17 cellular contexts compared by ENCODE assay signal in the genomic region with DNA sequence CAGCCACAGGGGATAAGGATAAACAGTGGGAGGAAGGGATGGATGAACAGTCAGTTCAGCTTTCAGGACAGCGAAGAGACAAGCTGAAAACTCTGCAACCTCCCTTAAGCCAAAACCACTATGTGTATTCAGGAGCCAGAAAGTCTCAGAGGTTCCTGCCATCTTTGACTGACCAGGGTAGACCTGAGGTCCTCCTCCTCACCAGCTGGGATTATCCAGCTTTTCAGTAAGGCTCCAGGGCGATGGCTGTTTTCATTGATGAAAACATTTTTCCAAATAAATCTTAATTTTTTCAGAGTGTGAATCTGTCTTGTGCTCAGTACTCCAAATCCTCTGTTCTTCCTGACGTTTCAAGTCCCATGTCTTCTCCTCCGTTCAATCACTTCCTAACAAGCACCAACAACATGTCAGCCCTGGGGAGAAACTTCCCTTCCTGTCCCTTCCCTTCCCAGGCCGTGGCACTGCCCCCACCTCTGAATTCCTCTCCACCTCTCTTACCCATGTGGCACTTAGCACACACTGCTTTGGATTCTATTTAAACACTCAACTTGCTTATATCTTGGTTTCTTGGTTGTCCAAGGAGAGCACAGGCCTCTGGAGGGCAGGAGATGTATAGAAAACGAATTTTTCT. TPM values are rescaled to one million over a fixed set of nuclear protein-coding genes. Genes with fewer than 3 reads are reported as not detected.
DNase-seq lines count a peak whose midpoint lies in the region; ATAC-seq and TF ChIP-seq lines count a peak whose summit lies in the region.
"Had no signal": no experiment of that assay in that cellular context is flagged by ENCODE, and none has a peak within 500 bp of the region (broad histone marks: within the 10 kb centered on the region; RNA-seq: fewer than 3 reads in every experiment).

No MANE protein-coding gene starts in this region.

- no peak overlapping the region for H2AK5ac ChIP-seq in neuronal stem cell (ENCODE audit: low read depth, low read length)

- ATAC-seq in HG02798 (IDR thresholded peaks at IDR 0.05; ENCODE audit: poor library complexity, unreplicated experiment) (no peak), GM18868 (IDR thresholded peaks at IDR 0.05; ENCODE audit: unreplicated experiment) (no peak), GM18511 (IDR thresholded peaks at IDR 0.05; ENCODE audit: unreplicated experiment) (no peak)
- ATAC-seq: body of pancreas had no signal

- H3K9ac ChIP-seq in GM23248 = no peak overlapping the region
- peak overlapping the region; percentile 72 for H3K9ac ChIP-seq in Loucy (ENCODE audit: low read depth, low read length, poor library complexity, severe bottlenecking)
- no peak overlapping the region for H3K9ac ChIP-seq in neuronal stem cell (ENCODE audit: low read depth, low read length, poor library complexity)

- no peak overlapping the region for H2BK120ac ChIP-seq in neuronal stem cell (ENCODE audit: low read depth, low read length)

- peaks cover 10% of the 10 kb centered on the region for H3K79me1 ChIP-seq in neuronal stem cell (ENCODE audit: low read depth, low read length)

- H3K79me2 ChIP-seq in GM23248 (ENCODE audit: insufficient read depth) (peaks cover 71% of the 10 kb centered on the region), Loucy (ENCODE audit: insufficient read depth, low read length) (peaks cover 87% of the 10 kb centered on the region)

- TF ChIP-seq CTCF in Loucy (conservative IDR thresholded peaks at IDR 0.05; ENCODE audit: low read length) = no peak

- peak overlapping the region; percentile 32 for H3K14ac ChIP-seq in neuronal stem cell (ENCODE audit: low read length)

- H3K9me3 ChIP-seq in GM23248 (ENCODE audit: low read depth) = no peaks in the 10 kb centered on the region
- H3K9me3 ChIP-seq in Loucy (ENCODE audit: insufficient read depth, low read depth, low read length) = no peaks in the 10 kb centered on the region
- no peaks in the 10 kb centered on the region for H3K9me3 ChIP-seq in ectodermal cell (ENCODE audit: control insufficient read depth, low read length)
- peaks cover 2 to 14% of the 10 kb centered on the region in 2 donors for H3K9me3 ChIP-seq in neuronal stem cell (replicated peaks in 1 of 2; ENCODE audit: control insufficient read depth in 2 of 2, insufficient read depth in 1 of 2, low read depth in 1 of 2, low read length in 2 of 2)
- H3K9me3 ChIP-seq: body of pancreas had no signal

- H2AFZ ChIP-seq in GM23248 (peak overlapping the region; percentile 71), Loucy (ENCODE audit: low read length) (no peak overlapping the region), neuronal stem cell (ENCODE audit: low read length) (no peak overlapping the region)

- no peak overlapping the region for H3K18ac ChIP-seq in neuronal stem cell (ENCODE audit: low read length)

- H2BK5ac ChIP-seq in neuronal stem cell (ENCODE audit: low read length) = no peak overlapping the region

- H3K27me3 ChIP-seq in GM23248 (replicated peaks; ENCODE audit: insufficient read depth) (no peaks in the 10 kb centered on the region), Loucy (ENCODE audit: insufficient read depth, low read length, poor library complexity, severe bottlenecking) (no peaks in the 10 kb centered on the region), ectodermal cell (ENCODE audit: control insufficient read depth, insufficient read depth, low read length, poor library complexity, severe bottlenecking) (no peaks in the 10 kb centered on the region), neuronal stem cell (ENCODE audit: control insufficient read depth in 3 of 3, insufficient read depth in 3 of 3, low read depth in 1 of 3, low read length in 3 of 3) (no peaks in the 10 kb centered on the region)
- H3K27me3 ChIP-seq: body of pancreas had no signal

- H3K23ac ChIP-seq in neuronal stem cell (ENCODE audit: low read depth, low read length, poor library complexity) = no peak overlapping the region

- no peak overlapping the region for H3K4me2 ChIP-seq in GM23248 (ENCODE audit: unreplicated experiment)
- H3K4me2 ChIP-seq in Loucy (ENCODE audit: low read depth, low read length, poor library complexity, severe bottlenecking) = peak overlapping the region; percentile 79
- H3K4me2 ChIP-seq in neuronal stem cell (ENCODE audit: insufficient read depth, low read length, poor library complexity, severe bottlenecking) = no peak overlapping the region

- H2BK15ac ChIP-seq in neuronal stem cell (ENCODE audit: low read length) = no peak overlapping the region

- in situ Hi-C loops in GM23248 (cut with MboI) = no loop called here

- DNase-seq in GM23248 (no peak), neuronal stem cell (ENCODE audit: low spot score) (no peak), NCI-H1930 (lab: John Stamatoyannopoulos, UW) (no peak)
- DNase-seq: activated CD4-positive, alpha-beta T cell treated with anti-CD3 and anti-CD28 coated beads, Interleukin-2, amount 10 ng/mL, durations not matched to agents 7 days and 5 days; activated naive CD4-positive, alpha-beta T cell treated with anti-CD3 and anti-CD28 coated beads, Interleukin-2, amount 50 U/mL, for 16 hours; body of pancreas; erythroblast; GDM1; NCI-H1048; stimulated activated CD4-positive, alpha-beta T cell treated with anti-CD3 and anti-CD28 coated beads, Interleukin-2, amount 100 ng/mL, for 48 hours had no signal

- H4K20me1 ChIP-seq in GM23248 (ENCODE audit: insufficient read depth) (no peaks in the 10 kb centered on the region), Loucy (ENCODE audit: insufficient read depth, low read length, poor library complexity, severe bottlenecking) (peaks cover 16% of the 10 kb centered on the region)

- 83% methylated on average over 6 of the region's 6 CpGs for WGBS in GM23248 (ENCODE audit: low coverage in 1 of 2, low lambda C conversion rate in 2 of 2, missing lambda C conversion rate in 2 of 2), 2 experiments
- 89 to 92% methylated on average over 6 of the region's 6 CpGs for WGBS in ectodermal cell, 2 experiments
- no CpG with 5 or more reads among the region's 6 CpGs for WGBS in neuronal stem cell (ENCODE audit: extremely low coverage in 2 of 2, insufficient read length in 2 of 2, insufficient replicate concordance in 1 of 2), 2 donors

- H3K36me3 ChIP-seq in GM23248 (ENCODE audit: low read depth) (no peaks in the 10 kb centered on the region), Loucy (ENCODE audit: insufficient read depth, low read length) (no peaks in the 10 kb centered on the region), ectodermal cell (ENCODE audit: control insufficient read depth, insufficient read depth, low read length) (no peaks in the 10 kb centered on the region), neuronal stem cell (replicated peaks in 1 of 2; ENCODE audit: control insufficient read depth in 2 of 2, insufficient read depth in 2 of 2, low read length in 2 of 2) (peaks cover 0 to 16% of the 10 kb centered on the region in 2 donors)

- H3K4me1 ChIP-seq in GM23248 (ENCODE audit: insufficient read depth) = peaks cover 13% of the 10 kb centered on the region
- peaks cover 67% of the 10 kb centered on the region for H3K4me1 ChIP-seq in Loucy (ENCODE audit: insufficient read depth, low read length, poor library complexity, severe bottlenecking)
- H3K4me1 ChIP-seq in ectodermal cell (ENCODE audit: control insufficient read depth, insufficient read depth, low read length) = peaks cover 35% of the 10 kb centered on the region
- peaks cover 15 to 28% of the 10 kb centered on the region in 2 donors for H3K4me1 ChIP-seq in neuronal stem cell (ENCODE audit: control insufficient read depth in 2 of 2, insufficient read depth in 1 of 2, low read depth in 1 of 2, low read length in 2 of 2)

- H3F3A ChIP-seq in GM23248 (ENCODE audit: insufficient read depth) (no peaks in the 10 kb centered on the region), Loucy (ENCODE audit: low read depth) (no peaks in the 10 kb centered on the region; the same call in 1 of the 2 replicates)

- H3K4ac ChIP-seq in neuronal stem cell (ENCODE audit: low read length) = no peak overlapping the region

- H3K9me2 ChIP-seq in GM23248 (ENCODE audit: insufficient read depth) (no peaks in the 10 kb centered on the region), Loucy (replicated peaks; ENCODE audit: low read depth, low read length) (no peaks in the 10 kb centered on the region)

- no peak overlapping the region for H4K8ac ChIP-seq in neuronal stem cell (ENCODE audit: low read depth, low read length)

- no peak overlapping the region for H4K91ac ChIP-seq in neuronal stem cell (ENCODE audit: low read depth, low read length, poor library complexity)

- H3K27ac ChIP-seq in GM23248 (peak overlapping the region; percentile 59; the same call in 1 of the 2 replicates), ectodermal cell (ENCODE audit: insufficient read depth, low read depth, low read length, poor library complexity, severe bottlenecking) (peak overlapping the region; percentile 47), neuronal stem cell (replicated peaks; ENCODE audit: low read length) (no peak overlapping the region)
- H3K27ac ChIP-seq: body of pancreas had no signal

- H2BK12ac ChIP-seq in neuronal stem cell (ENCODE audit: low read length) = no peak overlapping the region

- H3K4me3 ChIP-seq in GM23248 (no peak overlapping the region), Loucy (ENCODE audit: low read length, poor library complexity, severe bottlenecking) (peak overlapping the region; percentile 72), ectodermal cell (ENCODE audit: insufficient read depth, low read depth, low read length) (no peak overlapping the region), neuronal stem cell (ENCODE audit: low read length in 2 of 2) (no peak overlapping the region)
- H3K4me3 ChIP-seq: body of pancreas had no signal

RNA-seq across cellular contexts. Expression of a gene that starts 5.2 kb away (rescaled TPM):
- total RNA-seq in GM23248 (2014; rRNA removed; shearing (Covaris generic)) = 17.0 and 19.9 TPM in 2 replicates
- polyA plus RNA-seq in GM23248 (2016; fragmentation: Nextera tagmentation; extraction: Ambion mirVana) = 10.8 and 12.0 TPM in 2 replicates
- polyA plus RNA-seq in ectodermal cell (2013, experiment 1 of 4) = 67.2 TPM
- 69.1 TPM for polyA plus RNA-seq in ectodermal cell (2013, experiment 2 of 4)
- 52.2 TPM for polyA plus RNA-seq in ectodermal cell (2013, experiment 3 of 4)
- 57.9 TPM for polyA plus RNA-seq in ectodermal cell (2013, experiment 4 of 4)
- 43.5 TPM for polyA plus RNA-seq in neuronal stem cell (2013, experiment 1 of 2)
- 44.6 TPM for polyA plus RNA-seq in neuronal stem cell (2013, experiment 2 of 2)

RNA-seq across cellular contexts. Expression of a gene that starts 5.4 kb away (rescaled TPM):
- not detected in 2 replicates for total RNA-seq in GM23248 (2014; rRNA removed; shearing (Covaris generic))
- not detected in 2 replicates for polyA plus RNA-seq in GM23248 (2016; fragmentation: Nextera tagmentation; extraction: Ambion mirVana)
- 0.87 TPM for polyA plus RNA-seq in ectodermal cell (2013, experiment 1 of 4)
- 0.57 TPM for polyA plus RNA-seq in ectodermal cell (2013, experiment 2 of 4)
- polyA plus RNA-seq in ectodermal cell (2013, experiment 3 of 4) = 0.48 TPM
- 1.1 TPM for polyA plus RNA-seq in ectodermal cell (2013, experiment 4 of 4)
- 0.21 TPM for polyA plus RNA-seq in neuronal stem cell (2013, experiment 1 of 2)
- polyA plus RNA-seq in neuronal stem cell (2013, experiment 2 of 2) = 0.24 TPM

RNA-seq across cellular contexts. Expression of a gene that starts 23.0 kb away (rescaled TPM):
- total RNA-seq in GM23248 (2014; rRNA removed; shearing (Covaris generic)) = 95.7 and 103 TPM in 2 replicates
- 84.0 and 88.1 TPM in 2 replicates for polyA plus RNA-seq in GM23248 (2016; fragmentation: Nextera tagmentation; extraction: Ambion mirVana)
- 77.9 TPM for polyA plus RNA-seq in ectodermal cell (2013, experiment 1 of 4)
- polyA plus RNA-seq in ectodermal cell (2013, experiment 2 of 4) = 82.7 TPM
- 61.0 TPM for polyA plus RNA-seq in ectodermal cell (2013, experiment 3 of 4)
- polyA plus RNA-seq in ectodermal cell (2013, experiment 4 of 4) = 68.3 TPM
- polyA plus RNA-seq in neuronal stem cell (2013, experiment 1 of 2) = 59.6 TPM
- polyA plus RNA-seq in neuronal stem cell (2013, experiment 2 of 2) = 60.5 TPM

RNA-seq across cellular contexts. Expression of a gene that starts 47.1 kb away (rescaled TPM):
- total RNA-seq in GM23248 (2014; rRNA removed; shearing (Covaris generic)) = 24.7 and 31.5 TPM in 2 replicates
- polyA plus RNA-seq in GM23248 (2016; fragmentation: Nextera tagmentation; extraction: Ambion mirVana) = 13.5 and 18.1 TPM in 2 replicates
- polyA plus RNA-seq in ectodermal cell (2013, experiment 1 of 4) = 69.3 TPM
- polyA plus RNA-seq in ectodermal cell (2013, experiment 2 of 4) = 80.7 TPM
- polyA plus RNA-seq in ectodermal cell (2013, experiment 3 of 4) = 51.4 TPM
- polyA plus RNA-seq in ectodermal cell (2013, experiment 4 of 4) = 61.2 TPM
- polyA plus RNA-seq in neuronal stem cell (2013, experiment 1 of 2) = 44.6 TPM
- 41.1 TPM for polyA plus RNA-seq in neuronal stem cell (2013, experiment 2 of 2)

RNA-seq across cellular contexts. Expression of a gene that starts 51.2 kb away (rescaled TPM):
- not detected in 2 replicates for total RNA-seq in GM23248 (2014; rRNA removed; shearing (Covaris generic))
- polyA plus RNA-seq in GM23248 (2016; fragmentation: Nextera tagmentation; extraction: Ambion mirVana) = not detected in 2 replicates
- not detected for polyA plus RNA-seq in ectodermal cell (2013, experiment 1 of 4)
- not detected for polyA plus RNA-seq in ectodermal cell (2013, experiment 2 of 4)
- not detected for polyA plus RNA-seq in ectodermal cell (2013, experiment 3 of 4)
- polyA plus RNA-seq in ectodermal cell (2013, experiment 4 of 4) = not detected
- not detected for polyA plus RNA-seq in neuronal stem cell (2013, experiment 1 of 2)
- polyA plus RNA-seq in neuronal stem cell (2013, experiment 2 of 2) = not detected
- total RNA-seq: activated CD4-positive, alpha-beta T cell treated with anti-CD3 and anti-CD28 coated beads, Interleukin-2, amount 10 ng/mL, durations not matched to agents 7 days and 5 days; temporal lobe had no signal
- polyA plus RNA-seq: neural cell had no signal
